In genomic region chr17:8965394-8966168, GRCh38 we compare ENCODE assay signal across 9 cellular contexts. TPM values are rescaled to one million over a fixed set of nuclear protein-coding genes. Genes with fewer than 3 reads are reported as not detected.
DNase-seq lines count a peak whose midpoint lies in the region; ATAC-seq and TF ChIP-seq lines count a peak whose summit lies in the region.
"Had no signal": no experiment of that assay in that cellular context is flagged by ENCODE, and none has a peak within 500 bp of the region (broad histone marks: within the 10 kb centered on the region; RNA-seq: fewer than 3 reads in every experiment).

Gene PIK3R5, minus strand, starts transcription at chr17:8965707. Its CDS starts 54,213 bp downstream, at chr17:8911494.

- H3K27ac Mint-ChIP-seq in activated CD4-positive, alpha-beta memory T cell treated with anti-CD3 and anti-CD28 coated beads for 36 hours: peak within 1 kb of the TSS; percentile 80

- H3K27me3 ChIP-seq in SK-N-SH (ENCODE audit: insufficient read depth) (peaks cover 33% of the 10 kb centered on the region; the same call in 1 of the 2 replicates), parathyroid adenoma (ENCODE audit: control insufficient read depth, insufficient read depth, low read length) (no peaks in the 10 kb centered on the region), transverse colon (peaks cover 28% of the 10 kb centered on the region)

- TF ChIP-seq EP300 in SK-N-SH (IDR thresholded peaks at IDR 0.05; ENCODE audit: borderline replicate concordance in 1 of 2, low read depth in 1 of 2, low read length in 1 of 2): no peak
- no peak for TF ChIP-seq EP300 in transverse colon (IDR thresholded peaks at IDR 0.05; ENCODE audit: low read depth)

- H3K27ac ChIP-seq in SK-N-SH (ENCODE audit: low read depth in 2 of 2, low read length in 1 of 2) (no peak within 1 kb of the TSS), parathyroid adenoma (no peak within 1 kb of the TSS), transverse colon (peak within 1 kb of the TSS; percentile 56 to 68 (median 63))

- no peaks in the 10 kb centered on the region for H3F3A ChIP-seq in SK-N-SH (replicated peaks; ENCODE audit: insufficient read depth)

- H3K79me2 ChIP-seq in SK-N-SH (ENCODE audit: insufficient read depth) (no peaks in the 10 kb centered on the region), parathyroid adenoma (no peaks in the 10 kb centered on the region)

- 18% methylated on average over 27 of the region's 72 CpGs for WGBS in SK-N-SH (ENCODE audit: low lambda C conversion rate)
- whole genome bisulfite sequencing in transverse colon (ENCODE audit: low coverage in 1 of 2), 2 donors: 13% methylated on average over 30 of the region's 72 CpGs; no CpG with 5 or more reads in 1 of the 2 donors

- peaks cover 20% of the 10 kb centered on the region for H3K9me3 Mint-ChIP-seq in activated CD4-positive, alpha-beta memory T cell treated with anti-CD3 and anti-CD28 coated beads for 36 hours

- H3K4me1 ChIP-seq in SK-N-SH (ENCODE audit: control insufficient read depth in 1 of 2, insufficient read depth in 2 of 2, low read depth in 1 of 2, low read length in 1 of 2): no peaks in the 10 kb centered on the region
- H3K4me1 ChIP-seq in parathyroid adenoma: no peaks in the 10 kb centered on the region
- H3K4me1 ChIP-seq in transverse colon: peaks cover 0 to 6% (median 5%) of the 10 kb centered on the region in 4 donors

- ATAC-seq in SK-N-SH treated with all-trans-retinoic acid at 6 μM for 48 hours: no peak
- peak; percentile 90 for ATAC-seq in esophagus mucosa
- no peak for ATAC-seq in GM21737 (IDR thresholded peaks at IDR 0.05; ENCODE audit: unreplicated experiment)

- H3K9ac ChIP-seq in SK-N-SH: no peak within 1 kb of the TSS
- H3K9ac ChIP-seq in parathyroid adenoma: no peak within 1 kb of the TSS

- peaks cover 48% of the 10 kb centered on the region for H3K4me1 Mint-ChIP-seq in activated CD4-positive, alpha-beta memory T cell treated with anti-CD3 and anti-CD28 coated beads for 36 hours (ENCODE audit: low read depth)

- no peak within 1 kb of the TSS for H3K4me2 ChIP-seq in SK-N-SH
- peak within 1 kb of the TSS; percentile 42 for H3K4me2 ChIP-seq in parathyroid adenoma (ENCODE audit: low read length)

- H2AFZ ChIP-seq in SK-N-SH (ENCODE audit: low read depth): no peak within 1 kb of the TSS
- H2AFZ ChIP-seq in parathyroid adenoma: no peak within 1 kb of the TSS

- POLR2A ChIA-PET in SK-N-SH (lab: Yijun Ruan, JAX): no interaction called here
- POLR2A ChIA-PET in activated CD4-positive, alpha-beta memory T cell treated with anti-CD3 and anti-CD28 coated beads for 36 hours (lab: Charles Lee): interaction anchor here (1.0 to 2.8 kb wide), 4 partner anchors 10 to 24 kb away, joined by 3 to 14 read pairs (median 9); no protein-coding TSS in a partner anchor

- peaks cover 11% of the 10 kb centered on the region for H3K36me3 Mint-ChIP-seq in activated CD4-positive, alpha-beta memory T cell treated with anti-CD3 and anti-CD28 coated beads for 36 hours

- no peaks in the 10 kb centered on the region for H3K9me3 ChIP-seq in SK-N-SH
- H3K9me3 ChIP-seq in parathyroid adenoma (ENCODE audit: control insufficient read depth, low read length): no peaks in the 10 kb centered on the region
- H3K9me3 ChIP-seq in transverse colon: no peaks in the 10 kb centered on the region

- intact Hi-C loops in activated CD4-positive, alpha-beta memory T cell treated with anti-CD3 and anti-CD28 coated beads for 36 hours (cut with micrococcal nuclease): loop anchor here (1.0 to 5.0 kb wide), 3 partner anchors 9 to 272 kb away; no protein-coding TSS in a partner anchor
- intact Hi-C loops in transverse colon (cut with DNase I; ENCODE audit: low total_unique reads): no loop called here

- peak; percentile 6 for TF ChIP-seq POLR2A in transverse colon (IDR thresholded peaks at IDR 0.05)

- CTCF ChIA-PET in SK-N-SH (lab: Yijun Ruan, JAX): no interaction called here
- CTCF ChIA-PET in activated CD4-positive, alpha-beta memory T cell treated with anti-CD3 and anti-CD28 coated beads for 36 hours (lab: Charles Lee): interaction anchor here (0.6 to 1.6 kb wide), 5 partner anchors 19 to 66 kb away, joined by 3 to 9 read pairs (median 3); no protein-coding TSS in a partner anchor

- H3K4me3 ChIP-seq in SK-N-SH (ENCODE audit: low read depth in 2 of 2, low read length in 1 of 2) (no peak within 1 kb of the TSS), parathyroid adenoma (ENCODE audit: low read depth, low read length) (no peak within 1 kb of the TSS), transverse colon (peak within 1 kb of the TSS; percentile 1 to 48 (median 29))

- DNase-seq in SK-N-SH: peak; percentile 60
- peak; percentile 93 for DNase-seq in KBM-7
- peak; percentile 90 for DNase-seq in activated CD4-positive, alpha-beta memory T cell treated with anti-CD3 and anti-CD28 coated beads for 36 hours
- DNase-seq in transverse colon: peak; percentile 75

- TF ChIP-seq CTCF in SK-N-SH (IDR thresholded peaks at IDR 0.05) (no peak), parathyroid adenoma (IDR thresholded peaks at IDR 0.05) (no peak), transverse colon (IDR thresholded peaks at IDR 0.05) (peak in 3 of 5 experiments; percentile 10 to 17 (median 17))

- no peak for TF ChIP-seq RAD21 in SK-N-SH (IDR thresholded peaks at IDR 0.05; ENCODE audit: low read length)

- H3K36me3 ChIP-seq in SK-N-SH (replicated peaks in 1 of 2; ENCODE audit: control insufficient read depth in 1 of 2, insufficient read depth in 2 of 2, low read length in 1 of 2) (no peaks in the 10 kb centered on the region), parathyroid adenoma (ENCODE audit: control insufficient read depth, insufficient read depth, low read length) (no peaks in the 10 kb centered on the region), transverse colon (no peaks in the 10 kb centered on the region)

- H3K4me3 Mint-ChIP-seq in activated CD4-positive, alpha-beta memory T cell treated with anti-CD3 and anti-CD28 coated beads for 36 hours: peak within 1 kb of the TSS; percentile 88

- H3K27me3 Mint-ChIP-seq in activated CD4-positive, alpha-beta memory T cell treated with anti-CD3 and anti-CD28 coated beads for 36 hours: no peaks in the 10 kb centered on the region

- H3K9me2 ChIP-seq in SK-N-SH: no peaks in the 10 kb centered on the region

- H4K20me1 ChIP-seq in SK-N-SH (ENCODE audit: insufficient read depth): no peaks in the 10 kb centered on the region

- in situ Hi-C loops in KBM-7 (cut with MboI; ENCODE audit: low pct_unique_long_range_greater_than_20kb, low sequenced_read_pairs) (no loop called here), transverse colon (cut with MboI; ENCODE audit: low pct_ligation_motif_present in 1 of 4, low pct_unique_long_range_greater_than_20kb in 1 of 4, low sequenced_read_pairs in 3 of 4) (no loop called here)

TF ChIP-seq in SK-N-SH, 30 proteins besides CTCF, POLR2A, EP300 and RAD21 (continues in another document):
- TF ChIP-seq TCF12 (IDR thresholded peaks at IDR 0.05): no peak
- TF ChIP-seq SIN3A (IDR thresholded peaks at IDR 0.05; ENCODE audit: borderline replicate concordance, low read depth, low read length): no peak
- no peak for TF ChIP-seq PBX3 (IDR thresholded peaks at IDR 0.05)
- TF ChIP-seq USF2 (IDR thresholded peaks at IDR 0.05; ENCODE audit: borderline replicate concordance, low read depth, low read length): no peak

TF ChIP-seq in SK-N-SH treated with all-trans-retinoic acid at 6 μM for 48 hours, 23 proteins besides CTCF, POLR2A, EP300 and RAD21:
- no peak for TF ChIP-seq ZFP30 (CRISPR knock-in tag; IDR thresholded peaks at IDR 0.05)
- TF ChIP-seq SNAI2 (CRISPR knock-in tag; IDR thresholded peaks at IDR 0.05): no peak
- no peak for TF ChIP-seq POU6F1 (CRISPR knock-in tag; IDR thresholded peaks at IDR 0.05; ENCODE audit: borderline replicate concordance, low read depth)
- no peak for TF ChIP-seq PPARA (CRISPR knock-in tag; IDR thresholded peaks at IDR 0.05; ENCODE audit: borderline replicate concordance)
- no peak for TF ChIP-seq ZFP3 (CRISPR knock-in tag; IDR thresholded peaks at IDR 0.05)
- no peak for TF ChIP-seq GLIS3 (CRISPR knock-in tag; IDR thresholded peaks at IDR 0.05)
- TF ChIP-seq ISL1 (CRISPR knock-in tag; IDR thresholded peaks at IDR 0.05): no peak
- no peak for TF ChIP-seq ZNF565 (CRISPR knock-in tag; conservative IDR thresholded peaks at IDR 0.05; ENCODE audit: low read depth)
- no peak for TF ChIP-seq ZNF70 (CRISPR knock-in tag; IDR thresholded peaks at IDR 0.05)
- TF ChIP-seq BACH2 (CRISPR knock-in tag; IDR thresholded peaks at IDR 0.05; ENCODE audit: borderline replicate concordance): no peak

RNA-seq across cellular contexts. Expression of gene PIK3R5, which starts in this region (rescaled TPM):
- polyA plus RNA-seq in SK-N-SH (2012; rRNA removed): not detected in 2 replicates
- polyA plus RNA-seq in SK-N-SH (2012; cell fraction: cytosol; rRNA removed): not detected in 2 replicates
- polyA plus RNA-seq in SK-N-SH (2012; cell fraction: nucleus; rRNA removed): 0.01 TPM in 1 of 2 replicates, not detected in the other
- 10 to 100 TPM; 20.7 to 22.4 TPM for total RNA-seq in activated CD4-positive, alpha-beta memory T cell treated with anti-CD3 and anti-CD28 coated beads for 36 hours
- total RNA-seq in esophagus mucosa: 0.88 TPM
- 10 to 100 TPM in 2 of 4 donors, 1 to 10 TPM in 1, under 1 TPM in 1; 0.40 to 16.1 (median 10.4) TPM for total RNA-seq in transverse colon
- polyA plus RNA-seq: AG04450 had no signal

Comparison
In these comparisons a context has a peak if more than half of its experiments do, and no peak if none do; other contexts are left out.
1. Peak in DNase-seq in SK-N-SH; RNA of the gene not detected or under 1 TPM.
2. Peak in ATAC-seq in esophagus mucosa; RNA of the gene not detected or under 1 TPM.
3. H3K27ac ChIP-seq: peak in transverse colon (4 of 4); none in SK-N-SH (0 of 2) and parathyroid adenoma (single experiment).
4. H3K4me3 ChIP-seq: peak in transverse colon (4 of 4); none in SK-N-SH (0 of 2) and parathyroid adenoma (single experiment).
5. CTCF ChIP-seq: peak in transverse colon (3 of 5); none in SK-N-SH (single experiment) and parathyroid adenoma (single experiment).
6. Peak in every context shown above with its lines, with median percentiles within 50 percentile points of each other: DNase-seq.